8 cellular contexts compared by ENCODE assay signal in genomic region chr2:205763708-205764501, GRCh38.
DNase-seq lines count a peak whose midpoint lies in the region; ATAC-seq and TF ChIP-seq lines count a peak whose summit lies in the region.

No MANE protein-coding gene starts in this region.

- ATAC-seq in GM18858 (IDR thresholded peaks at IDR 0.05; ENCODE audit: unreplicated experiment) (no peak), GM18873 (IDR thresholded peaks at IDR 0.05; ENCODE audit: low FRiP score, unreplicated experiment) (no peak)

- POLR2A ChIA-PET in SK-N-SH (lab: Yijun Ruan, JAX) = no interaction called here

- peak overlapping the region in 1 of 2 experiments; percentile 32; a peak in 1 of 4 replicates for H3K27ac ChIP-seq in SK-N-SH (ENCODE audit: low read depth in 2 of 2, low read length in 1 of 2)
- H3K27ac ChIP-seq in muscle layer of colon (ENCODE audit: low read depth, low read length) = peak overlapping the region; percentile 83

- no peak for TF ChIP-seq CTCF in SK-N-SH (IDR thresholded peaks at IDR 0.05)

- H3K4me1 ChIP-seq in SK-N-SH (ENCODE audit: control insufficient read depth in 1 of 2, insufficient read depth in 2 of 2, low read depth in 1 of 2, low read length in 1 of 2) (peaks cover 7 to 38% of the 10 kb centered on the region in 2 experiments; a peak in 3 of 4 replicates), muscle layer of colon (ENCODE audit: insufficient read depth, low read length) (peaks cover 88% of the 10 kb centered on the region)

- H3K9ac ChIP-seq in SK-N-SH = no peak overlapping the region; the same call in 1 of the 2 replicates
- H3K9ac ChIP-seq in muscle layer of colon (ENCODE audit: low read length) = peak overlapping the region; percentile 24

- H3K36me3 ChIP-seq in SK-N-SH (replicated peaks in 1 of 2; ENCODE audit: control insufficient read depth in 1 of 2, insufficient read depth in 2 of 2, low read length in 1 of 2) (peaks cover 31 to 43% of the 10 kb centered on the region in 2 experiments), muscle layer of colon (ENCODE audit: insufficient read depth, low read length) (peaks cover 74% of the 10 kb centered on the region)

- no peaks in the 10 kb centered on the region for H3K27me3 ChIP-seq in SK-N-SH (ENCODE audit: insufficient read depth)
- no peaks in the 10 kb centered on the region for H3K27me3 ChIP-seq in muscle layer of colon (ENCODE audit: control insufficient read depth in 1 of 2, insufficient read depth in 2 of 2, low read length in 2 of 2)

- no peak for TF ChIP-seq RAD21 in SK-N-SH (IDR thresholded peaks at IDR 0.05; ENCODE audit: low read length)

- H3K9me3 ChIP-seq in SK-N-SH = no peaks in the 10 kb centered on the region
- H3K9me3 ChIP-seq in muscle layer of colon (ENCODE audit: low read length) = no peaks in the 10 kb centered on the region

- 96% methylated on average over 23 of the region's 25 CpGs for WGBS in SK-N-SH (ENCODE audit: low lambda C conversion rate)

- TF ChIP-seq POLR2A in erythroblast (IDR thresholded peaks at IDR 0.05; ENCODE audit: low read length) = no peak

- peaks cover 4% of the 10 kb centered on the region for H3F3A ChIP-seq in SK-N-SH (replicated peaks; ENCODE audit: insufficient read depth)

- H3K79me2 ChIP-seq in SK-N-SH (ENCODE audit: insufficient read depth) = no peaks in the 10 kb centered on the region

- H3K4me3 ChIP-seq in SK-N-SH (ENCODE audit: low read depth in 2 of 2, low read length in 1 of 2) = peak overlapping the region in 1 of 2 experiments; percentile 46; a peak in 1 of 4 replicates
- peak overlapping the region in 1 of 2 donors; percentile 11 for H3K4me3 ChIP-seq in muscle layer of colon (ENCODE audit: low read depth in 1 of 2, low read length in 2 of 2)

- no peaks in the 10 kb centered on the region for H4K20me1 ChIP-seq in SK-N-SH (ENCODE audit: insufficient read depth)

- CTCF ChIA-PET in SK-N-SH (lab: Yijun Ruan, JAX) = interaction anchor here (1.0 to 2.1 kb wide), 6 partner anchors 12 to 1441 kb away, joined by 3 to 11 read pairs (median 4); no protein-coding TSS in a partner anchor

- no peak overlapping the region for H3K4me2 ChIP-seq in SK-N-SH

- no peak overlapping the region for H2AFZ ChIP-seq in SK-N-SH (ENCODE audit: low read depth)

- no peaks in the 10 kb centered on the region for H3K9me2 ChIP-seq in SK-N-SH

- peak; percentile 21 for DNase-seq in stimulated activated CD4-positive, alpha-beta T cell treated with anti-CD3 and anti-CD28 coated beads, Interleukin-1b, Interleukin-23, amount 100 ng/mL, for 48 hours
- DNase-seq in stimulated activated CD4-positive, alpha-beta T cell treated with anti-CD3 and anti-CD28 coated beads, Interleukin-12 subunit alpha, Interleukin-12 subunit beta, amount 100 ng/mL, for 4 hours = no peak
- DNase-seq in SK-N-SH (peak; percentile 43), erythroblast (lab: John Stamatoyannopoulos, UW) (peak; percentile 45 to 57), DMS114 treated with DMSO at 0.1 percent for 48 hours (lab: John Stamatoyannopoulos, UW; ENCODE audit: unreplicated experiment) (no peak)

- no peak for TF ChIP-seq EP300 in SK-N-SH (IDR thresholded peaks at IDR 0.05; ENCODE audit: borderline replicate concordance in 1 of 2, low read depth in 1 of 2, low read length in 1 of 2)

TF ChIP-seq in SK-N-SH, 30 proteins besides CTCF, POLR2A, EP300 and RAD21:
- TF ChIP-seq GATA2 (CRISPR knock-in tag; IDR thresholded peaks at IDR 0.05) = no peak
- no peak for TF ChIP-seq USF1 (IDR thresholded peaks at IDR 0.05; ENCODE audit: borderline replicate concordance, low read depth)
- no peak for TF ChIP-seq GABPA (IDR thresholded peaks at IDR 0.05; ENCODE audit: low read depth)
- no peak for TF ChIP-seq SIN3A (IDR thresholded peaks at IDR 0.05; ENCODE audit: borderline replicate concordance, low read depth, low read length)
- TF ChIP-seq TAF1 (IDR thresholded peaks at IDR 0.05; ENCODE audit: borderline replicate concordance, low read depth, low read length) = no peak
- no peak for TF ChIP-seq ELF1 (IDR thresholded peaks at IDR 0.05)
- no peak for TF ChIP-seq REST (IDR thresholded peaks at IDR 0.05; ENCODE audit: low read depth, low read length)
- no peak for TF ChIP-seq RXRA (IDR thresholded peaks at IDR 0.05; ENCODE audit: borderline replicate concordance, low read depth)
- no peak for TF ChIP-seq JUND (IDR thresholded peaks at IDR 0.05)
- TF ChIP-seq TCF12 (IDR thresholded peaks at IDR 0.05) = no peak

Comparison
In these comparisons a context has a peak if more than half of its experiments do, and no peak if none do; other contexts are left out.
1. DNase-seq: peak in stimulated activated CD4-positive, alpha-beta T cell treated with anti-CD3 and anti-CD28 coated beads, Interleukin-1b, Interleukin-23, amount 100 ng/mL, for 48 hours (single experiment), SK-N-SH (single experiment) and erythroblast (2 of 2); none in stimulated activated CD4-positive, alpha-beta T cell treated with anti-CD3 and anti-CD28 coated beads, Interleukin-12 subunit alpha, Interleukin-12 subunit beta, amount 100 ng/mL, for 4 hours (single experiment) and DMS114 treated with DMSO at 0.1 percent for 48 hours (single experiment).